In the genomic region with DNA sequence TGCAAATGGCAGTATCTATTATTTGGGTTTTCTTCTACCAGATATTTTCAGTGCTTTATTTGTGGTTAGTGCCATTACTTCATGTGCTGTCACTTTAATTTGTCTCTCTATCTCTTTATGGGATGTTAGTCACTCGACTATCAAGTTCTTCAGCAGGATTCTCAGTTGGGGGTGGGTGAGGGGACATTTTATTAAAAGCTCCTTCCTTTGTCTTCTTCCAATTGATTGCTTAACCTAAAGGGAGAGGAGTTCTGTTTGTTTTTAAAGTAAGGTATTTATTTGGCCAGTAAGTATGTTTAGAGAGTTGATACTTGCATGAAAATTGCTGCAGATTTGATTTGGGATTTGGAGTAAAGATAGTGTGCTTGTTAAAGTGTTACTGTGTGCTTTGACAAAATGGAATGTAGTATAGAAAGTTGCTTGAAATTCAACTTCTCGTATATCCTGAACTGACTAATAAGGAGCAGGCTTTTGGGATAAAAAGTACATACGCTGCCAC, we compare ENCODE assay signal across 13 cellular contexts. TPM values are rescaled to one million over a fixed set of nuclear protein-coding genes. Genes with fewer than 3 reads are reported as not detected.
DNase-seq lines count a peak whose midpoint lies in the region; ATAC-seq, FAIRE-seq and TF ChIP-seq lines count a peak whose summit lies in the region.
"Had no signal": no experiment of that assay in that cellular context is flagged by ENCODE, and none has a peak within 500 bp of the region (broad histone marks: within the 10 kb centered on the region; RNA-seq: fewer than 3 reads in every experiment).

No MANE protein-coding gene starts in this region.

- no peak for TF ChIP-seq RAD21 in HepG2 (CRISPR knock-in tag; IDR thresholded peaks at IDR 0.05)

- BruUV-seq in HepG2 (replicated peaks; lab: Mats Ljungman, UMichigan) = no TSS peak
- BruUV-seq in MCF 10A (replicated peaks; lab: Mats Ljungman, UMichigan) = no TSS peak

- DNase-seq in HepG2 (ENCODE audit: low spot score) = no peak
- DNase-seq in right lobe of liver = no peak
- peak; percentile 39 for DNase-seq in MCF 10A (ENCODE audit: unreplicated experiment)
- peak; percentile 28 for DNase-seq in left kidney (ENCODE audit: low read depth, low spot score)
- no peak for DNase-seq in activated CD4-positive, alpha-beta T cell treated with anti-CD3 and anti-CD28 coated beads, Interleukin-2, amount 50 U/mL, for 1 hour
- no peak for DNase-seq in NCI-H2171 treated with DMSO at 0.1 percent for 48 hours (lab: John Stamatoyannopoulos, UW)
- no peak for DNase-seq in left colon
- DNase-seq in stimulated activated naive B cell treated with anti-CD40 and anti-IgM and Interleukin-4, amounts not matched to agents 10 μg/mL and 1 μg/mL and 100 μg/mL, for 72 hours = no peak
- DNase-seq: activated CD4-positive, alpha-beta T cell treated with anti-CD3 and anti-CD28 coated beads for 1 hour; body of pancreas; natural killer cell had no signal

- 83% methylated on average over 3 of the region's 3 CpGs for WGBS in HepG2 (ENCODE audit: low lambda C conversion rate)
- 59% methylated on average over 3 of the region's 3 CpGs for WGBS in right lobe of liver (ENCODE audit: insufficient coverage, low coverage, low lambda C conversion rate, missing lambda C conversion rate)

- no peak overlapping the region for H3K4me3 ChIP-seq in HepG2 (replicated peaks in 1 of 3; ENCODE audit: insufficient read depth in 1 of 3, low read depth in 2 of 3, low read length in 3 of 3)
- H3K4me3 ChIP-seq in right lobe of liver = no peak overlapping the region
- H3K4me3 ChIP-seq: body of pancreas, skin epidermis had no signal

- H2AFZ ChIP-seq in HepG2 (ENCODE audit: low read length) = no peak overlapping the region

- POLR2A ChIA-PET in HepG2 (lab: Yijun Ruan, JAX) = no interaction called here
- POLR2A ChIA-PET in MCF 10A (lab: Yijun Ruan, JAX) = interaction anchor here (0.6 to 3.6 kb wide), 14 partner anchors 8 to 148 kb away, joined by 3 to 21 read pairs (median 4); a partner anchor contains a TSS

- H3K36me3 ChIP-seq in HepG2 (replicated peaks in 1 of 2; ENCODE audit: control insufficient read depth in 1 of 2, insufficient read depth in 2 of 2, low read length in 2 of 2) (peaks cover 11 to 29% of the 10 kb centered on the region in 2 experiments), right lobe of liver (no peaks in the 10 kb centered on the region)

- H3K4me3 Mint-ChIP-seq in MCF 10A (ENCODE audit: unreplicated experiment) = peak overlapping the region; percentile 53
- H3K4me3 Mint-ChIP-seq in stimulated activated naive B cell treated with anti-CD40 and anti-IgM and Interleukin-4, amounts not matched to agents 10 μg/mL and 1 μg/mL and 100 μg/mL, for 72 hours = no peak overlapping the region
- H3K4me3 Mint-ChIP-seq: natural killer cell had no signal

- intact Hi-C loops in HepG2 (cut with micrococcal nuclease; ENCODE audit: unreplicated experiment) = no loop called here
- intact Hi-C loops in right lobe of liver (cut with DNase I) = no loop called here
- intact Hi-C loops in MCF 10A (cut with micrococcal nuclease) = no loop called here
- intact Hi-C loops in left colon (cut with DNase I, micrococcal nuclease) = no loop called here

- no peak for TF ChIP-seq CTCF in HepG2 (CRISPR knock-in tag; IDR thresholded peaks at IDR 0.05)
- no peak for TF ChIP-seq CTCF in right lobe of liver (IDR thresholded peaks at IDR 0.05)
- no peak for TF ChIP-seq CTCF in MCF 10A (IDR thresholded peaks at IDR 0.05; ENCODE audit: unreplicated experiment)

- ATAC-seq in HepG2 (no peak), right lobe of liver (no peak), left colon (no peak)
- ATAC-seq in stimulated activated naive B cell treated with anti-CD40 and anti-IgM and Interleukin-4, amounts not matched to agents 10 μg/mL and 1 μg/mL and 100 μg/mL, for 72 hours (replicated peaks) = no peak
- ATAC-seq: body of pancreas, natural killer cell had no signal

- TF ChIP-seq POLR2A in HepG2 (IDR thresholded peaks at IDR 0.05; ENCODE audit: insufficient read depth in 1 of 2, low read depth in 2 of 2, low read length in 2 of 2) (no peak), right lobe of liver (IDR thresholded peaks at IDR 0.05) (no peak)

- H3K9me3 ChIP-seq in HepG2 (ENCODE audit: low read length) (no peaks in the 10 kb centered on the region), right lobe of liver (no peaks in the 10 kb centered on the region)
- H3K9me3 ChIP-seq: body of pancreas had no signal

- H3K9me3 Mint-ChIP-seq in MCF 10A (ENCODE audit: unreplicated experiment) = no peaks in the 10 kb centered on the region
- peaks cover 5 to 7% of the 10 kb centered on the region in 2 donors for H3K9me3 Mint-ChIP-seq in stimulated activated naive B cell treated with anti-CD40 and anti-IgM and Interleukin-4, amounts not matched to agents 10 μg/mL and 1 μg/mL and 100 μg/mL, for 72 hours

- H3K36me3 Mint-ChIP-seq in MCF 10A (ENCODE audit: insufficient read depth, unreplicated experiment) = peaks cover 35% of the 10 kb centered on the region
- H3K36me3 Mint-ChIP-seq in stimulated activated naive B cell treated with anti-CD40 and anti-IgM and Interleukin-4, amounts not matched to agents 10 μg/mL and 1 μg/mL and 100 μg/mL, for 72 hours = no peaks in the 10 kb centered on the region
- H3K36me3 Mint-ChIP-seq: natural killer cell had no signal

- TF ChIP-seq EP300 in HepG2 (IDR thresholded peaks at IDR 0.05; ENCODE audit: low read depth in 2 of 2, low read length in 2 of 2) (no peak), HepG2 (CRISPR knock-in tag; IDR thresholded peaks at IDR 0.05; ENCODE audit: borderline replicate concordance) (no peak)

- peak overlapping the region; percentile 25 for H3K27ac Mint-ChIP-seq in MCF 10A (ENCODE audit: low read depth, unreplicated experiment)
- no peak overlapping the region for H3K27ac Mint-ChIP-seq in stimulated activated naive B cell treated with anti-CD40 and anti-IgM and Interleukin-4, amounts not matched to agents 10 μg/mL and 1 μg/mL and 100 μg/mL, for 72 hours
- H3K27ac Mint-ChIP-seq: natural killer cell had no signal

- FAIRE-seq in HepG2 (lab: Jason Lieb, UNC) = peak; percentile 26
- FAIRE-seq: endothelial cell of umbilical vein had no signal

- H3K4me2 ChIP-seq in HepG2 (ENCODE audit: low read depth, low read length) = no peak overlapping the region

- H3K27ac ChIP-seq in HepG2 (ENCODE audit: extremely low read length, insufficient read depth, low read length) (peak overlapping the region; percentile 20), right lobe of liver (no peak overlapping the region)
- H3K27ac ChIP-seq: body of pancreas had no signal

- no peaks in the 10 kb centered on the region for H3K27me3 ChIP-seq in HepG2 (ENCODE audit: control insufficient read depth in 1 of 2, insufficient read depth in 2 of 2, low read length in 2 of 2)
- H3K27me3 ChIP-seq in right lobe of liver = no peaks in the 10 kb centered on the region
- H3K27me3 ChIP-seq: body of pancreas had no signal

- H3K27me3 Mint-ChIP-seq in MCF 10A (ENCODE audit: insufficient read depth, unreplicated experiment) = no peaks in the 10 kb centered on the region
- peaks cover 22 to 52% of the 10 kb centered on the region in 2 donors for H3K27me3 Mint-ChIP-seq in stimulated activated naive B cell treated with anti-CD40 and anti-IgM and Interleukin-4, amounts not matched to agents 10 μg/mL and 1 μg/mL and 100 μg/mL, for 72 hours

- in situ Hi-C loops in HepG2 (cut with HindIII; ENCODE audit: extremely low pct_ligation_motif_present, low pct_unique_long_range_greater_than_20kb) = no loop called here

- peaks cover 23% of the 10 kb centered on the region for H3K4me1 Mint-ChIP-seq in MCF 10A (ENCODE audit: insufficient read depth, unreplicated experiment)
- no peaks in the 10 kb centered on the region for H3K4me1 Mint-ChIP-seq in stimulated activated naive B cell treated with anti-CD40 and anti-IgM and Interleukin-4, amounts not matched to agents 10 μg/mL and 1 μg/mL and 100 μg/mL, for 72 hours
- H3K4me1 Mint-ChIP-seq: natural killer cell had no signal

- H3K4me1 ChIP-seq in HepG2 (ENCODE audit: insufficient read depth, low read length) (peaks cover 59% of the 10 kb centered on the region), right lobe of liver (peaks cover 0 to 45% (median 13%) of the 10 kb centered on the region in 4 donors)

- H3K9ac ChIP-seq in HepG2 (ENCODE audit: insufficient read depth, low read depth, low read length) = no peak overlapping the region

- H3K79me2 ChIP-seq in HepG2 (ENCODE audit: insufficient read depth, low read length) = peaks cover 97% of the 10 kb centered on the region

- CTCF ChIA-PET in HepG2 (lab: Yijun Ruan, JAX; ENCODE audit: low intra/inter-chr PET ratio, low total read pairs) = no interaction called here
- CTCF ChIA-PET in MCF 10A (lab: Yijun Ruan, JAX) = interaction anchor here (0.5 to 1.7 kb wide), 4 partner anchors 67 to 185 kb away, joined by 3 to 13 read pairs (median 4); no protein-coding TSS in a partner anchor

- peaks cover 23% of the 10 kb centered on the region for H4K20me1 ChIP-seq in HepG2 (ENCODE audit: insufficient read depth, low read length)

RNA-seq across cellular contexts. Expression of a gene that starts 10.2 kb away (rescaled TPM):
- total RNA-seq in HepG2 (2016; rRNA removed; fragmentation: Illumina TruSeq; extraction: Trizol) (91.0 and 108 TPM in 2 replicates), right lobe of liver (10 to 100 TPM; 17.9 to 60.5 (median 36.3) TPM), MCF 10A (2022) (139 and 158 TPM in 2 replicates), left colon (10 to 100 TPM; 46.2 to 49.1 TPM)
- 18.3 and 18.7 TPM in 2 replicates for total RNA-seq in HepG2 (2016; cell fraction: cytosol; rRNA removed; fragmentation: Illumina TruSeq; extraction: Trizol; ENCODE audit: low read depth)
- total RNA-seq in HepG2 (2016; cell fraction: insoluble cytoplasmic fraction; rRNA removed; fragmentation: Illumina TruSeq; extraction: Trizol) = 92.8 and 93.3 TPM in 2 replicates
- total RNA-seq in HepG2 (2016; cell fraction: membrane; rRNA removed; fragmentation: Illumina TruSeq; extraction: Trizol) = 49.6 and 53.1 TPM in 2 replicates
- total RNA-seq in HepG2 (2016; cell fraction: nucleus; rRNA removed; fragmentation: Illumina TruSeq; extraction: Trizol) = 71.2 and 71.8 TPM in 2 replicates
- polyA plus RNA-seq in HepG2 (2011; rRNA removed) = 54.6 and 59.5 TPM in 2 replicates
- polyA plus RNA-seq in HepG2 (2011; cell fraction: cytosol; rRNA removed) = 43.4 and 52.7 TPM in 2 replicates
- 55.8 and 69.5 TPM in 2 replicates for polyA plus RNA-seq in HepG2 (2011; cell fraction: nucleus; rRNA removed)
- 49.5 and 56.9 TPM in 2 replicates for polyA plus RNA-seq in HepG2 (2012)
- 10.2 and 10.9 TPM in 2 replicates for polyA plus RNA-seq in HepG2 (2016; cell fraction: cytosol; fragmentation: Illumina TruSeq; extraction: Trizol; ENCODE audit: low read depth)
- 81.7 and 83.7 TPM in 2 replicates for polyA plus RNA-seq in HepG2 (2016; cell fraction: insoluble cytoplasmic fraction; fragmentation: Illumina TruSeq; extraction: Trizol; ENCODE audit: low read depth)
- polyA plus RNA-seq in HepG2 (2016; cell fraction: membrane; fragmentation: Illumina TruSeq; extraction: Trizol; ENCODE audit: low read depth) = 22.9 and 23.0 TPM in 2 replicates
- 74.1 and 74.4 TPM in 2 replicates for polyA plus RNA-seq in HepG2 (2016; cell fraction: nucleus; fragmentation: Illumina TruSeq; extraction: Trizol; ENCODE audit: insufficient read depth, low read depth)
- polyA minus RNA-seq in HepG2 (2011; rRNA and poly(A)+ RNA removed; ENCODE audit: low replicate concordance) = 196 and 205 TPM in 2 replicates
- 79.4 and 97.8 TPM in 2 replicates for polyA minus RNA-seq in HepG2 (2011; cell fraction: cytosol; rRNA and poly(A)+ RNA removed)
- polyA minus RNA-seq in HepG2 (2011; cell fraction: nucleus; rRNA and poly(A)+ RNA removed) = 115 and 136 TPM in 2 replicates
- total RNA-seq: natural killer cell had no signal

Comparison
In these comparisons a context has a peak if more than half of its experiments do, and no peak if none do; other contexts are left out.
1. DNase-seq: peak in MCF 10A (single experiment) and left kidney (single experiment); none in HepG2 (single experiment), right lobe of liver (0 of 3), activated CD4-positive, alpha-beta T cell treated with anti-CD3 and anti-CD28 coated beads, Interleukin-2, amount 50 U/mL, for 1 hour (single experiment), NCI-H2171 treated with DMSO at 0.1 percent for 48 hours (single experiment), left colon (0 of 2) and stimulated activated naive B cell treated with anti-CD40 and anti-IgM and Interleukin-4, amounts not matched to agents 10 μg/mL and 1 μg/mL and 100 μg/mL, for 72 hours (single experiment).